ENCODE assay signal across 1 cellular context in the genomic region with DNA sequence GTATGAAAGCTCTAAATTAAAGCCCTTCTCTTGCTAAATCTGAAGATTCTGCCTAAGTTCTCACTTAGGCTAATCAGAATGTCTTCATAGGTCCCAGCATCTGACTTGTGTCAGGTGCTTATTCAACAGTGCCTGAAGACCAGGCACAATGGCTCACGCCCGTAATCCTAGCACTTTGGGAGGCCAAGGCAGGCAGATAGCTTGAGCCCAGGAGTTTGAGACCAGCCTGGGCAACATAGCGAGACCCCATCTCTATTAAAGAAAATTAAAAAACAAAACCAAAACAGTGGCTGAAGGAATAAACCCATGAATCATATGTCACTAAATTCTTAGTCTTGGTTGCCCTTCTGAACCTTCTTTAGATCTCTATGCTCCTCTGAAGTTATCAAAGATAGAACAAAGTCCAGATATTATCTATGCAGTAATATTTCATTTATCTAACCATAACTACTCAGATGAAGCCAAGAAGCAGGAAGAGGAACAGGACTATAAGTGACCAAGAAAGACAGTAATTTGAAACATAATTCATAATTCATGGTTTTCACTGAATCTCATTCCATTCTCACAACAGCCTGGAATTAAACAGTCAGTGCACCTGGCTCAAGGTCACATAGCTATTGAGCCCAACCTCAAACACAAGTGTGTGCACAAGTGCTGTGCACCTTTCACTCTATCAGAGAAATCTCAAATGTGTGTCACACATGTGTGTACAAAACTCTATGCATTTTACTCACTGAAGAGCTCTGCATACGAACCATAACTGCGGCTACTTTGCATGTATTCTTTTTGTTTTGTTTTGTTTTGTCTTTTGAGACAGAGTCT.
TF ChIP-seq lines count a peak whose summit lies in the region.

No MANE protein-coding gene starts in this region.

TF ChIP-seq in HepG2, 621 proteins besides CTCF, POLR2A, EP300 and RAD21 (continues in another document):
- TF ChIP-seq RARA (CRISPR knock-in tag; IDR thresholded peaks at IDR 0.05) (no peak), ZNF121 (CRISPR knock-in tag; IDR thresholded peaks at IDR 0.05) (peak; percentile 97), GATAD2A (CRISPR knock-in tag; IDR thresholded peaks at IDR 0.05) (peak; percentile 27; the same call in 1 of the 2 replicates), GABPB1 (CRISPR knock-in tag; IDR thresholded peaks at IDR 0.05) (no peak), ZBTB3 (CRISPR knock-in tag; IDR thresholded peaks at IDR 0.05; ENCODE audit: borderline replicate concordance, low read depth) (no peak), PPARG (CRISPR knock-in tag; conservative IDR thresholded peaks at IDR 0.05) (no peak), SIX4 (CRISPR knock-in tag; IDR thresholded peaks at IDR 0.05) (no peak), DR1 (CRISPR knock-in tag; IDR thresholded peaks at IDR 0.05) (no peak), XBP1 (CRISPR knock-in tag; IDR thresholded peaks at IDR 0.05) (no peak), HNF4A (CRISPR knock-in tag; IDR thresholded peaks at IDR 0.05) (peak; percentile 40; the same call in 1 of the 2 replicates), REXO4 (CRISPR knock-in tag; IDR thresholded peaks at IDR 0.05; ENCODE audit: borderline replicate concordance) (no peak), ZNF777 (CRISPR knock-in tag; IDR thresholded peaks at IDR 0.05) (0 out of 2 replicates have a peak, but pooled peaks have one; percentile 22), MEIS1 (CRISPR knock-in tag; IDR thresholded peaks at IDR 0.05; ENCODE audit: borderline replicate concordance) (peak; percentile 19; the same call in 1 of the 2 replicates), TEAD3 (CRISPR knock-in tag; optimal IDR thresholded peaks at IDR 0.05; ENCODE audit: borderline replicate concordance) (peak; percentile 51), ZNF678 (CRISPR knock-in tag; IDR thresholded peaks at IDR 0.05) (no peak), ZNF136 (CRISPR knock-in tag; IDR thresholded peaks at IDR 0.05; ENCODE audit: low read depth) (no peak), SKI (IDR thresholded peaks at IDR 0.05; ENCODE audit: partially characterized antibody) (no peak), DPF2 (CRISPR knock-in tag; IDR thresholded peaks at IDR 0.05; ENCODE audit: borderline replicate concordance, low read depth) (0 out of 2 replicates have a peak, but pooled peaks have one; percentile 48), NONO (IDR thresholded peaks at IDR 0.05) (no peak), NONO (CRISPR knock-in tag; conservative IDR thresholded peaks at IDR 0.05) (0 out of 2 replicates have a peak, but pooled peaks have one; percentile 25), LCORL (IDR thresholded peaks at IDR 0.05) (no peak), LCORL (CRISPR knock-in tag; IDR thresholded peaks at IDR 0.05) (no peak), SALL1 (CRISPR knock-in tag; IDR thresholded peaks at IDR 0.05) (peak; percentile 74; the same call in 1 of the 2 replicates), ZNF780A (CRISPR knock-in tag; IDR thresholded peaks at IDR 0.05) (0 out of 2 replicates have a peak, but pooled peaks have one; percentile 33), RORA (CRISPR knock-in tag; IDR thresholded peaks at IDR 0.05) (no peak), SALL2 (CRISPR knock-in tag; IDR thresholded peaks at IDR 0.05) (no peak), NR2F6 (IDR thresholded peaks at IDR 0.05) (peak; percentile 9; the same call in 1 of the 2 replicates), NR2F6 (CRISPR knock-in tag; IDR thresholded peaks at IDR 0.05) (no peak), ZNF7 (CRISPR knock-in tag; IDR thresholded peaks at IDR 0.05) (peak; percentile 89), ZNF180 (CRISPR knock-in tag; IDR thresholded peaks at IDR 0.05; ENCODE audit: borderline replicate concordance, low read depth) (no peak), GLI4 (CRISPR knock-in tag; IDR thresholded peaks at IDR 0.05; ENCODE audit: borderline replicate concordance) (no peak), FOXA3 (CRISPR knock-in tag; IDR thresholded peaks at IDR 0.05) (no peak), SOX6 (IDR thresholded peaks at IDR 0.05) (no peak), SOX6 (CRISPR knock-in tag; IDR thresholded peaks at IDR 0.05) (peak; percentile 14; the same call in 1 of the 2 replicates), FOXO1 (CRISPR knock-in tag; IDR thresholded peaks at IDR 0.05) (no peak), ZSCAN20 (CRISPR knock-in tag; IDR thresholded peaks at IDR 0.05; ENCODE audit: borderline replicate concordance) (no peak), MAZ (IDR thresholded peaks at IDR 0.05; ENCODE audit: borderline replicate concordance, low read depth, low read length) (no peak), MAZ (CRISPR knock-in tag; IDR thresholded peaks at IDR 0.05; ENCODE audit: low read depth) (no peak), JUND (CRISPR knock-in tag; IDR thresholded peaks at IDR 0.05) (no peak)
- TF ChIP-seq, protein P1, sequence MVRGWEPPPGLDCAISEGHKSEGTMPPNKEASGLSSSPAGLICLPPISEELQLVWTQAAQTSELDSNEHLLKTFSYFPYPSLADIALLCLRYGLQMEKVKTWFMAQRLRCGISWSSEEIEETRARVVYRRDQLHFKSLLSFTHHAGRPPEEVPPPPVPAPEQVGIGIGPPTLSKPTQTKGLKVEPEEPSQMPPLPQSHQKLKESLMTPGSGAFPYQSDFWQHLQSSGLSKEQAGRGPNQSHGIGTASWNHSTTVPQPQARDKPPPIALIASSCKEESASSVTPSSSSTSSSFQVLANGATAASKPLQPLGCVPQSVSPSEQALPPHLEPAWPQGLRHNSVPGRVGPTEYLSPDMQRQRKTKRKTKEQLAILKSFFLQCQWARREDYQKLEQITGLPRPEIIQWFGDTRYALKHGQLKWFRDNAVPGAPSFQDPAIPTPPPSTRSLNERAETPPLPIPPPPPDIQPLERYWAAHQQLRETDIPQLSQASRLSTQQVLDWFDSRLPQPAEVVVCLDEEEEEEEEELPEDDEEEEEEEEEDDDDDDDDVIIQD (CRISPR knock-in tag; IDR thresholded peaks at IDR 0.05; ENCODE audit: low read depth) = no peak
- TF ChIP-seq, protein P2, sequence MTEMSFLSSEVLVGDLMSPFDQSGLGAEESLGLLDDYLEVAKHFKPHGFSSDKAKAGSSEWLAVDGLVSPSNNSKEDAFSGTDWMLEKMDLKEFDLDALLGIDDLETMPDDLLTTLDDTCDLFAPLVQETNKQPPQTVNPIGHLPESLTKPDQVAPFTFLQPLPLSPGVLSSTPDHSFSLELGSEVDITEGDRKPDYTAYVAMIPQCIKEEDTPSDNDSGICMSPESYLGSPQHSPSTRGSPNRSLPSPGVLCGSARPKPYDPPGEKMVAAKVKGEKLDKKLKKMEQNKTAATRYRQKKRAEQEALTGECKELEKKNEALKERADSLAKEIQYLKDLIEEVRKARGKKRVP (CRISPR knock-in tag; IDR thresholded peaks at IDR 0.05) = 0 out of 4 replicates have a peak, but pooled peaks of 1 of the 2 experiments have one; percentile 18
- TF ChIP-seq, protein P3, sequence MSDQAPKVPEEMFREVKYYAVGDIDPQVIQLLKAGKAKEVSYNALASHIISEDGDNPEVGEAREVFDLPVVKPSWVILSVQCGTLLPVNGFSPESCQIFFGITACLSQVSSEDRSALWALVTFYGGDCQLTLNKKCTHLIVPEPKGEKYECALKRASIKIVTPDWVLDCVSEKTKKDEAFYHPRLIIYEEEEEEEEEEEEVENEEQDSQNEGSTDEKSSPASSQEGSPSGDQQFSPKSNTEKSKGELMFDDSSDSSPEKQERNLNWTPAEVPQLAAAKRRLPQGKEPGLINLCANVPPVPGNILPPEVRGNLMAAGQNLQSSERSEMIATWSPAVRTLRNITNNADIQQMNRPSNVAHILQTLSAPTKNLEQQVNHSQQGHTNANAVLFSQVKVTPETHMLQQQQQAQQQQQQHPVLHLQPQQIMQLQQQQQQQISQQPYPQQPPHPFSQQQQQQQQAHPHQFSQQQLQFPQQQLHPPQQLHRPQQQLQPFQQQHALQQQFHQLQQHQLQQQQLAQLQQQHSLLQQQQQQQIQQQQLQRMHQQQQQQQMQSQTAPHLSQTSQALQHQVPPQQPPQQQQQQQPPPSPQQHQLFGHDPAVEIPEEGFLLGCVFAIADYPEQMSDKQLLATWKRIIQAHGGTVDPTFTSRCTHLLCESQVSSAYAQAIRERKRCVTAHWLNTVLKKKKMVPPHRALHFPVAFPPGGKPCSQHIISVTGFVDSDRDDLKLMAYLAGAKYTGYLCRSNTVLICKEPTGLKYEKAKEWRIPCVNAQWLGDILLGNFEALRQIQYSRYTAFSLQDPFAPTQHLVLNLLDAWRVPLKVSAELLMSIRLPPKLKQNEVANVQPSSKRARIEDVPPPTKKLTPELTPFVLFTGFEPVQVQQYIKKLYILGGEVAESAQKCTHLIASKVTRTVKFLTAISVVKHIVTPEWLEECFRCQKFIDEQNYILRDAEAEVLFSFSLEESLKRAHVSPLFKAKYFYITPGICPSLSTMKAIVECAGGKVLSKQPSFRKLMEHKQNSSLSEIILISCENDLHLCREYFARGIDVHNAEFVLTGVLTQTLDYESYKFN (CRISPR knock-in tag; conservative IDR thresholded peaks at IDR 0.05) = peak; percentile 60; the same call in 1 of the 2 replicates
- TF ChIP-seq, protein P4, sequence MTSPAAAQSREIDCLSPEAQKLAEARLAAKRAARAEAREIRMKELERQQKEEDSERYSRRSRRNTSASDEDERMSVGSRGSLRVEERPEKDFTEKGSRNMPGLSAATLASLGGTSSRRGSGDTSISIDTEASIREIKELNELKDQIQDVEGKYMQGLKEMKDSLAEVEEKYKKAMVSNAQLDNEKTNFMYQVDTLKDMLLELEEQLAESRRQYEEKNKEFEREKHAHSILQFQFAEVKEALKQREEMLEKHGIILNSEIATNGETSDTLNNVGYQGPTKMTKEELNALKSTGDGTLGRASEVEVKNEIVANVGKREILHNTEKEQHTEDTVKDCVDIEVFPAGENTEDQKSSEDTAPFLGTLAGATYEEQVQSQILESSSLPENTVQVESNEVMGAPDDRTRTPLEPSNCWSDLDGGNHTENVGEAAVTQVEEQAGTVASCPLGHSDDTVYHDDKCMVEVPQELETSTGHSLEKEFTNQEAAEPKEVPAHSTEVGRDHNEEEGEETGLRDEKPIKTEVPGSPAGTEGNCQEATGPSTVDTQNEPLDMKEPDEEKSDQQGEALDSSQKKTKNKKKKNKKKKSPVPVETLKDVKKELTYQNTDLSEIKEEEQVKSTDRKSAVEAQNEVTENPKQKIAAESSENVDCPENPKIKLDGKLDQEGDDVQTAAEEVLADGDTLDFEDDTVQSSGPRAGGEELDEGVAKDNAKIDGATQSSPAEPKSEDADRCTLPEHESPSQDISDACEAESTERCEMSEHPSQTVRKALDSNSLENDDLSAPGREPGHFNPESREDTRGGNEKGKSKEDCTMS (CRISPR knock-in tag; conservative IDR thresholded peaks at IDR 0.05) = no peak
- TF ChIP-seq, protein P5, sequence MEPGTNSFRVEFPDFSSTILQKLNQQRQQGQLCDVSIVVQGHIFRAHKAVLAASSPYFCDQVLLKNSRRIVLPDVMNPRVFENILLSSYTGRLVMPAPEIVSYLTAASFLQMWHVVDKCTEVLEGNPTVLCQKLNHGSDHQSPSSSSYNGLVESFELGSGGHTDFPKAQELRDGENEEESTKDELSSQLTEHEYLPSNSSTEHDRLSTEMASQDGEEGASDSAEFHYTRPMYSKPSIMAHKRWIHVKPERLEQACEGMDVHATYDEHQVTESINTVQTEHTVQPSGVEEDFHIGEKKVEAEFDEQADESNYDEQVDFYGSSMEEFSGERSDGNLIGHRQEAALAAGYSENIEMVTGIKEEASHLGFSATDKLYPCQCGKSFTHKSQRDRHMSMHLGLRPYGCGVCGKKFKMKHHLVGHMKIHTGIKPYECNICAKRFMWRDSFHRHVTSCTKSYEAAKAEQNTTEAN (CRISPR knock-in tag; conservative IDR thresholded peaks at IDR 0.05) = peak; percentile 99
- TF ChIP-seq, protein P6, sequence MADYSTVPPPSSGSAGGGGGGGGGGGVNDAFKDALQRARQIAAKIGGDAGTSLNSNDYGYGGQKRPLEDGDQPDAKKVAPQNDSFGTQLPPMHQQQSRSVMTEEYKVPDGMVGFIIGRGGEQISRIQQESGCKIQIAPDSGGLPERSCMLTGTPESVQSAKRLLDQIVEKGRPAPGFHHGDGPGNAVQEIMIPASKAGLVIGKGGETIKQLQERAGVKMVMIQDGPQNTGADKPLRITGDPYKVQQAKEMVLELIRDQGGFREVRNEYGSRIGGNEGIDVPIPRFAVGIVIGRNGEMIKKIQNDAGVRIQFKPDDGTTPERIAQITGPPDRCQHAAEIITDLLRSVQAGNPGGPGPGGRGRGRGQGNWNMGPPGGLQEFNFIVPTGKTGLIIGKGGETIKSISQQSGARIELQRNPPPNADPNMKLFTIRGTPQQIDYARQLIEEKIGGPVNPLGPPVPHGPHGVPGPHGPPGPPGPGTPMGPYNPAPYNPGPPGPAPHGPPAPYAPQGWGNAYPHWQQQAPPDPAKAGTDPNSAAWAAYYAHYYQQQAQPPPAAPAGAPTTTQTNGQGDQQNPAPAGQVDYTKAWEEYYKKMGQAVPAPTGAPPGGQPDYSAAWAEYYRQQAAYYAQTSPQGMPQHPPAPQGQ (CRISPR knock-in tag; IDR thresholded peaks at IDR 0.05; ENCODE audit: borderline replicate concordance) = 0 out of 2 replicates have a peak, but pooled peaks have one; percentile 31
- TF ChIP-seq, protein P7, sequence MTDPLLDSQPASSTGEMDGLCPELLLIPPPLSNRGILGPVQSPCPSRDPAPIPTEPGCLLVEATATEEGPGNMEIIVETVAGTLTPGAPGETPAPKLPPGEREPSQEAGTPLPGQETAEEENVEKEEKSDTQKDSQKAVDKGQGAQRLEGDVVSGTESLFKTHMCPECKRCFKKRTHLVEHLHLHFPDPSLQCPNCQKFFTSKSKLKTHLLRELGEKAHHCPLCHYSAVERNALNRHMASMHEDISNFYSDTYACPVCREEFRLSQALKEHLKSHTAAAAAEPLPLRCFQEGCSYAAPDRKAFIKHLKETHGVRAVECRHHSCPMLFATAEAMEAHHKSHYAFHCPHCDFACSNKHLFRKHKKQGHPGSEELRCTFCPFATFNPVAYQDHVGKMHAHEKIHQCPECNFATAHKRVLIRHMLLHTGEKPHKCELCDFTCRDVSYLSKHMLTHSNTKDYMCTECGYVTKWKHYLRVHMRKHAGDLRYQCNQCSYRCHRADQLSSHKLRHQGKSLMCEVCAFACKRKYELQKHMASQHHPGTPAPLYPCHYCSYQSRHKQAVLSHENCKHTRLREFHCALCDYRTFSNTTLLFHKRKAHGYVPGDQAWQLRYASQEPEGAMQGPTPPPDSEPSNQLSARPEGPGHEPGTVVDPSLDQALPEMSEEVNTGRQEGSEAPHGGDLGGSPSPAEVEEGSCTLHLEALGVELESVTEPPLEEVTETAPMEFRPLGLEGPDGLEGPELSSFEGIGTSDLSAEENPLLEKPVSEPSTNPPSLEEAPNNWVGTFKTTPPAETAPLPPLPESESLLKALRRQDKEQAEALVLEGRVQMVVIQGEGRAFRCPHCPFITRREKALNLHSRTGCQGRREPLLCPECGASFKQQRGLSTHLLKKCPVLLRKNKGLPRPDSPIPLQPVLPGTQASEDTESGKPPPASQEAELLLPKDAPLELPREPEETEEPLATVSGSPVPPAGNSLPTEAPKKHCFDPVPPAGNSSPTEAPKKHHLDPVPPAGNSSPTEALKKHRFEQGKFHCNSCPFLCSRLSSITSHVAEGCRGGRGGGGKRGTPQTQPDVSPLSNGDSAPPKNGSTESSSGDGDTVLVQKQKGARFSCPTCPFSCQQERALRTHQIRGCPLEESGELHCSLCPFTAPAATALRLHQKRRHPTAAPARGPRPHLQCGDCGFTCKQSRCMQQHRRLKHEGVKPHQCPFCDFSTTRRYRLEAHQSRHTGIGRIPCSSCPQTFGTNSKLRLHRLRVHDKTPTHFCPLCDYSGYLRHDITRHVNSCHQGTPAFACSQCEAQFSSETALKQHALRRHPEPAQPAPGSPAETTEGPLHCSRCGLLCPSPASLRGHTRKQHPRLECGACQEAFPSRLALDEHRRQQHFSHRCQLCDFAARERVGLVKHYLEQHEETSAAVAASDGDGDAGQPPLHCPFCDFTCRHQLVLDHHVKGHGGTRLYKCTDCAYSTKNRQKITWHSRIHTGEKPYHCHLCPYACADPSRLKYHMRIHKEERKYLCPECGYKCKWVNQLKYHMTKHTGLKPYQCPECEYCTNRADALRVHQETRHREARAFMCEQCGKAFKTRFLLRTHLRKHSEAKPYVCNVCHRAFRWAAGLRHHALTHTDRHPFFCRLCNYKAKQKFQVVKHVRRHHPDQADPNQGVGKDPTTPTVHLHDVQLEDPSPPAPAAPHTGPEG (CRISPR knock-in tag; IDR thresholded peaks at IDR 0.05) = no peak
